Comparison of ENCODE assay signal across 22 cellular contexts in the genomic region with DNA sequence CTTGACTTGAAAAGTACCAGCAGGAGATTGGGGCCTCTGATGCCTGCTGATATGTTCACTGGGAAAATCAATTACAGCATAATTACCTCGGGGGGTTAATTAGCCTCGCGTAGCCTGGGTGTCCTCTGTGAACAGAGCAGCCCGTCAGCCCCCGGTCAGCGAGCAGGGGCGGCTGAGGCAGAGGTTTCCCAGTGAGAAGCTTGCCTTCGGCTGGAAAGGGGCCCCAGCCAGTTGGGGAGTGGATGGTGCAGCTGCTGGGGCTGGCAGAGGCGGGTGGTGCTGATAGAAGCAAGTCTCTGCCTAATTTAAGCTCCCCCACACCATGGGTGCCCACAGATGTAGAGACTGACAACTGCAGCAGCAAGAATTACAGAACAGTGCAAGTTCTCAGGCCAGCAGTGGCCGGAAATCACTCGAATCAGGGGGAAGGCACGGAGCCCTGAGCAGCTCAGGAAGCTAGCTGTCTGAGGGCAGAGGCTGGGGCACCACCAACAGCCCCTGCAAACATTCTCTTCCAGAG.
A peak's percentile ranks its signal among the peaks of the same experiment; 100 is the strongest.
DNase-seq lines count a peak whose midpoint lies in the region; ATAC-seq and TF ChIP-seq lines count a peak whose summit lies in the region.
"Had no signal": no experiment of that assay in that cellular context is flagged by ENCODE, and none has a peak within 500 bp of the region (broad histone marks: within the 10 kb centered on the region; RNA-seq: fewer than 3 reads in every experiment).

No MANE protein-coding gene starts in this region.

- no peaks in the 10 kb centered on the region for H3K27me3 Mint-ChIP-seq in endodermal cell (ENCODE audit: insufficient read depth)
- H3K27me3 Mint-ChIP-seq: stimulated activated naive B cell treated with anti-CD40 and anti-IgM and Interleukin-4, amounts not matched to agents 10 μg/mL and 1 μg/mL and 100 μg/mL, for 72 hours had no signal

- intact Hi-C loops in posterior cingulate gyrus (cut with DNase I) = loop anchor here (5.0 kb wide), 1 partner anchor 170 kb away; no protein-coding TSS in a partner anchor

- 73 to 79% methylated on average over 11 to 12 of the region's 12 CpGs for WGBS in endodermal cell (ENCODE audit: insufficient coverage in 1 of 2, insufficient read length in 1 of 2), 2 experiments

- no peaks in the 10 kb centered on the region for H3K9me3 ChIP-seq in endodermal cell (ENCODE audit: control insufficient read depth, low read length)
- H3K9me3 ChIP-seq: breast epithelium, right lobe of liver, tibial nerve had no signal

- no peak overlapping the region for H3K4me3 Mint-ChIP-seq in endodermal cell
- H3K4me3 Mint-ChIP-seq: dendritic cell treated with granulocyte-macrophage colony-stimulating factor and Interleukin-4, amounts not matched to agents 40 ng/mL and 50 ng/mL, for 4 days; stimulated activated naive B cell treated with anti-CD40 and anti-IgM and Interleukin-4, amounts not matched to agents 10 μg/mL and 1 μg/mL and 100 μg/mL, for 72 hours had no signal

- DNase-seq in H7 (peak; percentile 61), NCI-H69 (lab: John Stamatoyannopoulos, UW) (peak; percentile 92), endodermal cell (no peak), posterior cingulate gyrus (peak in 8 of 10 donors; percentile 26 to 91 (median 54)), NCI-H226 (no peak), SIG-M5 (lab: John Stamatoyannopoulos, UW) (no peak)
- no peak for DNase-seq in activated CD4-positive, alpha-beta T cell treated with anti-CD3 and anti-CD28 coated beads, Interleukin-2, amount 50 U/mL, for 48 hours
- DNase-seq: activated CD4-positive, alpha-beta T cell treated with anti-CD3 and anti-CD28 coated beads for 1 hour; foreskin fibroblast; midbrain; NCI-H1436; NCI-H2171; OCI-M1; right lobe of liver; stimulated activated naive B cell treated with anti-CD40 and anti-IgM and Interleukin-4, amounts not matched to agents 10 μg/mL and 1 μg/mL and 100 μg/mL, for 72 hours had no signal

- no peak for ATAC-seq in HG03095 (IDR thresholded peaks at IDR 0.05; ENCODE audit: unreplicated experiment)
- ATAC-seq: stimulated activated naive B cell treated with anti-CD40 and anti-IgM and Interleukin-4, amounts not matched to agents 10 μg/mL and 1 μg/mL and 100 μg/mL, for 72 hours had no signal

- no peak for TF ChIP-seq CTCF in endodermal cell (conservative IDR thresholded peaks at IDR 0.05)

- peaks cover 71% of the 10 kb centered on the region for H3K36me3 Mint-ChIP-seq in endodermal cell (ENCODE audit: low read depth)
- H3K36me3 Mint-ChIP-seq: stimulated activated naive B cell treated with anti-CD40 and anti-IgM and Interleukin-4, amounts not matched to agents 10 μg/mL and 1 μg/mL and 100 μg/mL, for 72 hours had no signal

- no peak overlapping the region for H3K4me3 ChIP-seq in H7 (ENCODE audit: insufficient read depth, low read depth, low read length)
- no peak overlapping the region for H3K4me3 ChIP-seq in endodermal cell (ENCODE audit: low read length)
- H3K4me3 ChIP-seq: breast epithelium, right lobe of liver, SK-N-MC, tibial nerve had no signal

- peaks cover 16% of the 10 kb centered on the region for H3K4me1 ChIP-seq in endodermal cell (ENCODE audit: control insufficient read depth, insufficient read depth, low read length)
- H3K4me1 ChIP-seq: breast epithelium, right lobe of liver had no signal

- H3K36me3 ChIP-seq in H7 (replicated peaks; ENCODE audit: control insufficient read depth, insufficient read depth, low read length) (no peaks in the 10 kb centered on the region), endodermal cell (ENCODE audit: control insufficient read depth, insufficient read depth, low read length) (peaks cover 100% of the 10 kb centered on the region)
- H3K36me3 ChIP-seq: breast epithelium, right lobe of liver had no signal

- peaks cover 11% of the 10 kb centered on the region for H3K9me3 Mint-ChIP-seq in endodermal cell
- H3K9me3 Mint-ChIP-seq: activated T-helper 2 cell treated with anti-CD3 and anti-CD28 coated beads, Interferon-gamma antibody, Interleukin-2, Interleukin-4, amounts not matched to agents 10 μg/mL and 5 μg/mL and 100 μg/mL, durations not matched to agents 14 hours and 24 hours and 36 hours; dendritic cell treated with granulocyte-macrophage colony-stimulating factor and Interleukin-4, amounts not matched to agents 40 ng/mL and 50 ng/mL, for 4 days; stimulated activated naive B cell treated with anti-CD40 and anti-IgM and Interleukin-4, amounts not matched to agents 10 μg/mL and 1 μg/mL and 100 μg/mL, for 72 hours had no signal

- H3K27ac Mint-ChIP-seq in endodermal cell = peak overlapping the region; percentile 60
- H3K27ac Mint-ChIP-seq: activated T-helper 2 cell treated with anti-CD3 and anti-CD28 coated beads, Interferon-gamma antibody, Interleukin-2, Interleukin-4, amounts not matched to agents 10 μg/mL and 5 μg/mL and 100 μg/mL, durations not matched to agents 14 hours and 24 hours and 36 hours; dendritic cell treated with granulocyte-macrophage colony-stimulating factor and Interleukin-4, amounts not matched to agents 40 ng/mL and 50 ng/mL, for 4 days; stimulated activated naive B cell treated with anti-CD40 and anti-IgM and Interleukin-4, amounts not matched to agents 10 μg/mL and 1 μg/mL and 100 μg/mL, for 72 hours had no signal

- H3K4me1 Mint-ChIP-seq in endodermal cell = peaks cover 21% of the 10 kb centered on the region
- H3K4me1 Mint-ChIP-seq: stimulated activated naive B cell treated with anti-CD40 and anti-IgM and Interleukin-4, amounts not matched to agents 10 μg/mL and 1 μg/mL and 100 μg/mL, for 72 hours had no signal

- H3K27me3 ChIP-seq in H7 (ENCODE audit: control insufficient read depth, insufficient read depth, low read length) = peaks cover 3% of the 10 kb centered on the region; the same call in 1 of the 2 replicates
- no peaks in the 10 kb centered on the region for H3K27me3 ChIP-seq in endodermal cell (ENCODE audit: control insufficient read depth, insufficient read depth, low read length, poor library complexity, severe bottlenecking)
- H3K27me3 ChIP-seq: breast epithelium, right lobe of liver, tibial nerve had no signal

- H3K9ac ChIP-seq in endodermal cell (ENCODE audit: extremely low read depth, low read length, poor library complexity, severe bottlenecking) = no peak overlapping the region

- H3K27ac ChIP-seq in endodermal cell (ENCODE audit: low read depth, low read length) = peak overlapping the region; percentile 65
- H3K27ac ChIP-seq: breast epithelium, epithelial cell of prostate, right lobe of liver, SK-N-MC had no signal

Comparison
In these comparisons a context has a peak if more than half of its experiments do, and no peak if none do; other contexts are left out.
1. DNase-seq: peak in H7 (single experiment), NCI-H69 (single experiment) and posterior cingulate gyrus (8 of 10); none in endodermal cell (single experiment), activated CD4-positive, alpha-beta T cell treated with anti-CD3 and anti-CD28 coated beads, Interleukin-2, amount 50 U/mL, for 48 hours (0 of 2), NCI-H226 (single experiment) and SIG-M5 (single experiment).